34 cellular contexts compared by ENCODE assay signal in the genomic region with DNA sequence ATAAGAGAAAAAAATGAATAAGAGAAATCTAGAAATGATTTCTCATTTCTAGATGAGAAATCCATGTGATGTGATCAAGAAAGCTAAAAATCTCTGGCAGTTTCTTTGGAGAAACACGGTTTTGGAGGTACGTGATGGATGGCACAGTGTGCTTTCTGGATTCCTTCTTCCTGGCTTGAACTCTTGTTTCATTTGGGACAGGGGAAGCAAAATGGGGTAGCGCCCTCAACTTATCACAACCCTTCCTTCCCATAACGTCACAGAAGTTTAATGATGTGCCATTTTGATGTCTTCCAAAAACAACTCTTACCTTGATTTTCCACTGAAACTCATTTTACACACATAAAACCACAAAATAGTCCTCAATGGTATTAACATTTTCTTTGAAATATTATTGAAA.
"Had no signal": no experiment of that assay in that cellular context is flagged by ENCODE, and none has a peak within 500 bp of the region (broad histone marks: within the 10 kb centered on the region; RNA-seq: fewer than 3 reads in every experiment).

No MANE protein-coding gene starts in this region.

- H3K27me3 ChIP-seq: MG63 had no signal

- H3K9ac ChIP-seq: KMS-11 had no signal

- H3K36me3 ChIP-seq: MG63 had no signal

- H3K27ac ChIP-seq: KMS-11 had no signal

- H3K4me2 ChIP-seq: KMS-11 had no signal

- DNase-seq: Kasumi-1, MG63, MM.1S, MV-4-11, NCI-H1048, NCI-H1092, NCI-H1092 treated with DMSO at 0.1 percent for 48 hours, NCI-H1105, NCI-H1105 treated with DMSO at 0.1 percent for 48 hours, NCI-H1417, NCI-H1417 treated with DMSO at 0.1 percent for 48 hours, NCI-H1436, NCI-H1436 treated with DMSO at 0.1 percent for 48 hours, NCI-H146, NCI-H1694, NCI-H1694 treated with DMSO at 0.1 percent for 48 hours, NCI-H187, NCI-H187 treated with DMSO at 0.1 percent for 48 hours, NCI-H1930, NCI-H2029, NCI-H2029 treated with DMSO at 0.1 percent for 48 hours, NCI-H2081, NCI-H2081 treated with DMSO at 0.1 percent for 48 hours, NCI-H2107, NCI-H2171, NCI-H2171 treated with DMSO at 0.1 percent for 48 hours, NCI-H2227 treated with DMSO at 0.1 percent for 48 hours, NCI-H226, NCI-H345, NCI-H446, NCI-H446 treated with DMSO at 0.1 percent for 48 hours, NCI-H510A, NCI-H510A treated with DMSO at 0.1 percent for 48 hours had no signal

- H3K9me3 ChIP-seq: MG63 had no signal

- H3K4me3 ChIP-seq: MG63 had no signal
